Comparison of ENCODE assay signal across 27 cellular contexts in genomic region chr19:56814656-56815055, GRCh38. TPM values are rescaled to one million over a fixed set of nuclear protein-coding genes. Genes with fewer than 3 reads are reported as not detected.
"Had no signal": no experiment of that assay in that cellular context is flagged by ENCODE, and none has a peak within 500 bp of the region (broad histone marks: within the 10 kb centered on the region; RNA-seq: fewer than 3 reads in every experiment).

No MANE protein-coding gene starts in this region.

- H3K36me3 ChIP-seq: suprapubic skin, transverse colon, upper lobe of left lung, upper lobe of right lung, uterus had no signal

- H3K9me3 ChIP-seq: suprapubic skin, testis, thoracic aorta, thyroid gland, tibial artery, upper lobe of right lung, uterus, vagina had no signal

- FAIRE-seq: urothelium cell line had no signal

- H3K4me3 ChIP-seq: stomach, suprapubic skin, testis, thoracic aorta, thyroid gland, tibial artery, tibial nerve, transverse colon, upper lobe of left lung, upper lobe of right lung, uterus, vagina had no signal

- H3K27ac ChIP-seq: stomach, suprapubic skin, testis, thoracic aorta, thyroid gland, tibial artery, tibial nerve, transverse colon, upper lobe of left lung, upper lobe of right lung, uterus, vagina had no signal

- H3K4me1 ChIP-seq: suprapubic skin, testis, thyroid gland, tibial artery, tibial nerve, transverse colon, upper lobe of left lung, upper lobe of right lung, uterus, vagina had no signal

- DNase-seq: stimulated activated CD4-positive, alpha-beta T cell treated with anti-CD3 and anti-CD28 coated beads, Interleukin-2, amount 100 ng/mL, for 48 hours; stimulated activated CD4-positive, alpha-beta T cell treated with anti-CD3 and anti-CD28 coated beads, Interleukin-4, amount 100 ng/mL, for 1 hour; stimulated activated CD4-positive, alpha-beta T cell treated with anti-CD3 and anti-CD28 coated beads, Interleukin-4, amount 100 ng/mL, for 24 hours; stimulated activated CD4-positive, alpha-beta T cell treated with anti-CD3 and anti-CD28 coated beads, Interleukin-4, amount 100 ng/mL, for 4 hours; stimulated activated CD8-positive, alpha-beta memory T cell treated with anti-CD3 and anti-CD28 coated beads, Interleukin-4, amount 100 ng/mL, for 48 hours; stimulated activated naive B cell treated with anti-CD40 and anti-IgM and Interleukin-4, amounts not matched to agents 10 μg/mL and 1 μg/mL and 100 μg/mL, for 72 hours; stimulated activated naive CD4-positive, alpha-beta T cell; stimulated activated naive CD4-positive, alpha-beta T cell treated with Interleukin-2 at 50 U/mL for 16 hours; stimulated activated naive CD8-positive, alpha-beta T cell treated with anti-CD3 and anti-CD28 coated beads, Interleukin-15, amount 100 ng/mL, for 72 hours; stimulated activated naive CD8-positive, alpha-beta T cell treated with anti-CD3 and anti-CD28 coated beads, Interleukin-15, Interleukin-2, amounts not matched to agents 100 U/mL and 50 U/mL, for 24 hours; stomach; substantia nigra; testis; thyroid gland; tibial artery; transverse colon; trophoblast cell; upper lobe of left lung; upper lobe of right lung; uterus had no signal

- ATAC-seq: stimulated activated effector memory CD8-positive, alpha-beta T cell treated with anti-CD3 and anti-CD28 coated beads, Interleukin-12 subunit alpha, Interleukin-12 subunit beta, amount 100 ng/mL, for 72 hours; stimulated activated memory B cell treated with anti-CD40 and anti-IgM and Interleukin-4, amounts not matched to agents 10 μg/mL and 1 μg/mL and 100 μg/mL, for 72 hours; stimulated activated naive B cell treated with anti-CD40 and anti-IgM and Interleukin-4, amounts not matched to agents 10 μg/mL and 1 μg/mL and 100 μg/mL, for 72 hours; stimulated activated naive CD8-positive, alpha-beta T cell treated with anti-CD3 and anti-CD28 coated beads, Interleukin-15, amount 100 ng/mL, for 72 hours; stimulated activated naive CD8-positive, alpha-beta T cell treated with anti-CD3 and anti-CD28 coated beads, Interleukin-15, Interleukin-2, amounts not matched to agents 100 U/mL and 50 U/mL, for 24 hours; upper lobe of right lung had no signal

- H3K27me3 ChIP-seq: stomach, suprapubic skin, testis, thyroid gland, tibial artery, tibial nerve, transverse colon, upper lobe of left lung, upper lobe of right lung, uterus, vagina had no signal

RNA-seq across cellular contexts. Expression of gene ZIM2, which starts 25.9 kb away (rescaled TPM):
- total RNA-seq: tibial nerve, upper lobe of right lung had no signal
